In genomic region chr19:39958942-39959341, GRCh38 we compare ENCODE assay signal across 8 cellular contexts. TPM values are rescaled to one million over a fixed set of nuclear protein-coding genes. Genes with fewer than 3 reads are reported as not detected.
DNase-seq lines count a peak whose midpoint lies in the region; ATAC-seq and TF ChIP-seq lines count a peak whose summit lies in the region.
"Not testable (repeated sequence)": the region's sequence is repeated elsewhere in the genome, so short reads cannot be mapped to it uniquely, and the experiment has no call there.

No MANE protein-coding gene starts in this region.

- H3K4me1 Mint-ChIP-seq in CD8-positive, alpha-beta T cell (ENCODE audit: low read depth) = peaks cover 51% of the 10 kb centered on the region
- peaks cover 55% of the 10 kb centered on the region for H3K4me1 Mint-ChIP-seq in activated CD4-positive, alpha-beta T cell treated with anti-CD3 and anti-CD28 coated beads for 36 hours
- H3K4me1 Mint-ChIP-seq in central memory CD8-positive, alpha-beta T cell = peaks cover 20% of the 10 kb centered on the region
- peaks cover 19 to 70% (median 52%) of the 10 kb centered on the region in 4 donors for H3K4me1 Mint-ChIP-seq in naive thymus-derived CD8-positive, alpha-beta T cell
- H3K4me1 Mint-ChIP-seq in stimulated activated naive CD8-positive, alpha-beta T cell treated with anti-CD3 and anti-CD28 coated beads, Interleukin-15, amount 100 ng/mL, for 72 hours = peaks cover 66% of the 10 kb centered on the region

- H3K9me3 Mint-ChIP-seq in CD8-positive, alpha-beta T cell; activated CD4-positive, alpha-beta T cell treated with anti-CD3 and anti-CD28 coated beads for 36 hours (ENCODE audit: low read depth); central memory CD8-positive, alpha-beta T cell; naive thymus-derived CD8-positive, alpha-beta T cell; stimulated activated naive CD8-positive, alpha-beta T cell treated with anti-CD3 and anti-CD28 coated beads, Interleukin-15, amount 100 ng/mL, for 72 hours: not testable (repeated sequence)

- not testable (repeated sequence) for H3K36me3 Mint-ChIP-seq in CD8-positive, alpha-beta T cell; activated CD4-positive, alpha-beta T cell treated with anti-CD3 and anti-CD28 coated beads for 36 hours (ENCODE audit: low read depth); central memory CD8-positive, alpha-beta T cell (ENCODE audit: insufficient read depth); naive thymus-derived CD8-positive, alpha-beta T cell

- not testable (repeated sequence) for H3K27me3 Mint-ChIP-seq in CD8-positive, alpha-beta T cell (ENCODE audit: low read depth); activated CD4-positive, alpha-beta T cell treated with anti-CD3 and anti-CD28 coated beads for 36 hours; central memory CD8-positive, alpha-beta T cell; naive thymus-derived CD8-positive, alpha-beta T cell; stimulated activated naive CD8-positive, alpha-beta T cell treated with anti-CD3 and anti-CD28 coated beads, Interleukin-15, amount 100 ng/mL, for 72 hours

- POLR2A ChIA-PET in CD8-positive, alpha-beta T cell (lab: Charles Lee) = interaction anchor here (0.7 to 1.1 kb wide), 3 partner anchors 12 to 66 kb away, joined by 3 to 7 read pairs (median 3); partner anchors contain the start of gene PSMC4
- POLR2A ChIA-PET in activated CD4-positive, alpha-beta T cell treated with anti-CD3 and anti-CD28 coated beads for 36 hours (lab: Charles Lee) = interaction anchor here (1.0 kb wide), 1 partner anchor 12 kb away, joined by 4 read pairs; the partner anchor contains the start of gene PSMC4
- POLR2A ChIA-PET in naive thymus-derived CD8-positive, alpha-beta T cell (lab: Charles Lee) = interaction anchor here (0.6 to 3.0 kb wide), 9 partner anchors 9 to 23 kb away, joined by 3 to 39 read pairs (median 5); partner anchors contain the start of gene PSMC4

- not testable (repeated sequence) for H3K27ac ChIP-seq in CD8-positive, alpha-beta T cell (ENCODE audit: low read depth, low read length)
- H3K27ac ChIP-seq in OCI-LY3 (ENCODE audit: low read length) = peak overlapping the region; percentile 76

- peak overlapping the region; percentile 83 for H3K4me2 ChIP-seq in OCI-LY3 (ENCODE audit: low read length)

- ATAC-seq in CD8-positive, alpha-beta T cell = peak; percentile 72
- peak; percentile 54 for ATAC-seq in activated CD4-positive, alpha-beta T cell treated with anti-CD3 and anti-CD28 coated beads for 36 hours
- not testable (repeated sequence) for ATAC-seq in central memory CD8-positive, alpha-beta T cell (replicated peaks; ENCODE audit: extremely low read depth, poor library complexity, severe bottlenecking)
- ATAC-seq in naive thymus-derived CD8-positive, alpha-beta T cell = peak; percentile 88 to 92
- ATAC-seq in stimulated activated naive CD8-positive, alpha-beta T cell treated with anti-CD3 and anti-CD28 coated beads, Interleukin-15, amount 100 ng/mL, for 72 hours = peak; percentile 77

- peak overlapping the region; percentile 69 for H3K4me3 Mint-ChIP-seq in CD8-positive, alpha-beta T cell
- peak overlapping the region; percentile 67 for H3K4me3 Mint-ChIP-seq in activated CD4-positive, alpha-beta T cell treated with anti-CD3 and anti-CD28 coated beads for 36 hours
- H3K4me3 Mint-ChIP-seq in central memory CD8-positive, alpha-beta T cell = not testable (repeated sequence)
- H3K4me3 Mint-ChIP-seq in naive thymus-derived CD8-positive, alpha-beta T cell = peak overlapping the region; percentile 67 to 91 (median 81)
- peak overlapping the region; percentile 71 to 74 for H3K4me3 Mint-ChIP-seq in stimulated activated naive CD8-positive, alpha-beta T cell treated with anti-CD3 and anti-CD28 coated beads, Interleukin-15, amount 100 ng/mL, for 72 hours

- not testable (repeated sequence) for TF ChIP-seq CTCF in CD8-positive, alpha-beta T cell (IDR thresholded peaks at IDR 0.05); OCI-LY3 (IDR thresholded peaks at IDR 0.05; ENCODE audit: low read depth, low read length)

- DNase-seq in CD8-positive, alpha-beta T cell = peak in 1 of 7 experiments; percentile 63
- peak; percentile 46 for DNase-seq in activated CD4-positive, alpha-beta T cell treated with anti-CD3 and anti-CD28 coated beads for 36 hours
- DNase-seq in activated T-cell treated with anti-CD3 and anti-CD28 coated beads, Interleukin-2, amount 50 U/mL, for 1 hour = peak; percentile 28
- DNase-seq in activated gamma-delta T cell treated with Interleukin-2 at 50 U/mL for 16 hours = peak; percentile 21
- not testable (repeated sequence) for DNase-seq in central memory CD8-positive, alpha-beta T cell (ENCODE audit: low spot score in 2 of 2)
- peak in 2 of 10 donors; percentile 43 to 47 for DNase-seq in naive thymus-derived CD8-positive, alpha-beta T cell
- peak in 1 of 2 donors; percentile 31 for DNase-seq in stimulated activated naive CD8-positive, alpha-beta T cell treated with anti-CD3 and anti-CD28 coated beads, Interleukin-15, amount 100 ng/mL, for 72 hours

- intact Hi-C loops in CD8-positive, alpha-beta T cell (cut with DNase I, micrococcal nuclease); activated CD4-positive, alpha-beta T cell treated with anti-CD3 and anti-CD28 coated beads for 36 hours (cut with DNase I, micrococcal nuclease): not testable (repeated sequence)

- H3K9me3 ChIP-seq in CD8-positive, alpha-beta T cell (ENCODE audit: low read length); OCI-LY3 (ENCODE audit: insufficient read depth, low read length): not testable (repeated sequence)

- peaks cover 32% of the 10 kb centered on the region for H3K4me1 ChIP-seq in CD8-positive, alpha-beta T cell (ENCODE audit: insufficient read depth, low read length)
- peaks cover 58% of the 10 kb centered on the region for H3K4me1 ChIP-seq in OCI-LY3 (ENCODE audit: low read length)

- not testable (repeated sequence) for H4K20me1 ChIP-seq in OCI-LY3 (ENCODE audit: insufficient read depth, low read length)

- peak overlapping the region; percentile 87 for H3K27ac Mint-ChIP-seq in CD8-positive, alpha-beta T cell
- peak overlapping the region; percentile 97 for H3K27ac Mint-ChIP-seq in activated CD4-positive, alpha-beta T cell treated with anti-CD3 and anti-CD28 coated beads for 36 hours
- peak overlapping the region; percentile 78 for H3K27ac Mint-ChIP-seq in central memory CD8-positive, alpha-beta T cell (ENCODE audit: low read depth)
- H3K27ac Mint-ChIP-seq in naive thymus-derived CD8-positive, alpha-beta T cell = peak overlapping the region; percentile 82 to 97 (median 92)
- H3K27ac Mint-ChIP-seq in stimulated activated naive CD8-positive, alpha-beta T cell treated with anti-CD3 and anti-CD28 coated beads, Interleukin-15, amount 100 ng/mL, for 72 hours = peak overlapping the region; percentile 94 to 98

- not testable (repeated sequence) for H3K79me2 ChIP-seq in OCI-LY3 (ENCODE audit: low read length)

- not testable (repeated sequence) for H3K36me3 ChIP-seq in CD8-positive, alpha-beta T cell (ENCODE audit: insufficient read depth, low read length); OCI-LY3 (replicated peaks; ENCODE audit: low read depth, low read length)

- H3K4me3 ChIP-seq in CD8-positive, alpha-beta T cell (ENCODE audit: low read depth, low read length) = not testable (repeated sequence)
- peak overlapping the region; percentile 61 for H3K4me3 ChIP-seq in OCI-LY3 (ENCODE audit: low read length)

- CTCF ChIA-PET in CD8-positive, alpha-beta T cell (lab: Charles Lee) = interaction anchor here (0.6 to 6.9 kb wide), 3 partner anchors 11 to 191 kb away, joined by 3 to 55 read pairs (median 3); partner anchors contain the start of gene PSMC4
- CTCF ChIA-PET in activated CD4-positive, alpha-beta T cell treated with anti-CD3 and anti-CD28 coated beads for 36 hours (lab: Charles Lee) = not testable (repeated sequence)

- peak overlapping the region; percentile 67 for H3K9ac ChIP-seq in OCI-LY3 (ENCODE audit: low read length)

- 0 out of 2 replicates have a peak overlapping the region, but pooled peaks have one; percentile 20 for H2AFZ ChIP-seq in OCI-LY3 (ENCODE audit: low read depth, low read length)

- H3K27me3 ChIP-seq in CD8-positive, alpha-beta T cell (ENCODE audit: insufficient read depth, low read length); OCI-LY3 (ENCODE audit: low read depth, low read length): not testable (repeated sequence)

RNA-seq across cellular contexts. Expression of gene PSMC4, which starts 12.0 kb away (rescaled TPM):
- 10 to 100 TPM; 75.9 to 79.0 TPM for total RNA-seq in CD8-positive, alpha-beta T cell
- total RNA-seq in activated CD4-positive, alpha-beta T cell treated with anti-CD3 and anti-CD28 coated beads for 36 hours = 100 to 1,000 TPM; 114 to 140 TPM
- total RNA-seq in naive thymus-derived CD8-positive, alpha-beta T cell = 10 to 100 TPM; 38.7 to 44.3 TPM
- polyA plus RNA-seq in naive thymus-derived CD8-positive, alpha-beta T cell = 10 to 100 TPM; 71.3 to 80.4 (median 72.8) TPM

RNA-seq across cellular contexts. Expression of gene FCGBP, which starts 24.5 kb away (rescaled TPM):
- total RNA-seq in CD8-positive, alpha-beta T cell = 10 to 100 TPM; 28.1 to 31.9 TPM
- total RNA-seq in activated CD4-positive, alpha-beta T cell treated with anti-CD3 and anti-CD28 coated beads for 36 hours = 1 to 10 TPM; 4.9 TPM
- total RNA-seq in naive thymus-derived CD8-positive, alpha-beta T cell = 100 to 1,000 TPM; 223 to 230 TPM
- polyA plus RNA-seq in naive thymus-derived CD8-positive, alpha-beta T cell = 10 to 100 TPM in 1 of 3 donors, 1 to 10 TPM in 2; 2.7 to 11.6 (median 3.1) TPM

RNA-seq across cellular contexts. Expression of gene ZNF546, which starts 37.9 kb away (rescaled TPM):
- 1 to 10 TPM; 1.6 to 2.4 TPM for total RNA-seq in CD8-positive, alpha-beta T cell
- total RNA-seq in activated CD4-positive, alpha-beta T cell treated with anti-CD3 and anti-CD28 coated beads for 36 hours = 1 to 10 TPM; 6.3 to 6.9 TPM
- total RNA-seq in naive thymus-derived CD8-positive, alpha-beta T cell = 10 to 100 TPM; 17.6 to 22.0 TPM
- polyA plus RNA-seq in naive thymus-derived CD8-positive, alpha-beta T cell = 1 to 10 TPM; 4.0 to 6.4 (median 6.2) TPM

Comparison
In these comparisons a context has a peak if more than half of its experiments do, and no peak if none do; other contexts are left out.
1. RNA of gene FCGBP, which starts 24.5 kb away (total RNA-seq): 223 to 230 TPM in naive thymus-derived CD8-positive, alpha-beta T cell; 28.1 to 31.9 TPM in CD8-positive, alpha-beta T cell and 4.9 TPM in activated CD4-positive, alpha-beta T cell treated with anti-CD3 and anti-CD28 coated beads for 36 hours; every median in the first group is over 4 times any median in the second.
2. Peak in every context shown above with its lines, with median percentiles within 50 percentile points of each other: H3K27ac Mint-ChIP-seq.